In the genomic region with DNA sequence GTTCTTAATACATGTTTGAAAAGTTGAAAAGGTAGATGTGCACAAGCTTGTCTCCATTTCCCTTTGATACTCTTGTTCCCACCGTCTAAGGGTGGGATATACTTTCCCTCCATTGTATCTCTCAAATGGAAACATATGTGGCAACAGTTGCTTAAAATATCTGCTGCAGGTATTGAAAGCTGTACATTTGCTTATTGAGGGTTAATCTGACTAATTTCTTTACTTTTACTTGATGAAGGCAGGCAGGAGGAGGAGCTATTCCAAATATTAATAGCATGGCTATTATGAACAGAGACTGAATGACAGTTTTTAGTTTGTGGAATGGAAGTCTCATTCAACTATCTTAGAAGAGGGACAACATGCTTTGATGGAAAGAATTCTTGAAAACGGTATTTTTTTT, we compare ENCODE assay signal across 1 cellular context.
TF ChIP-seq lines count a peak whose summit lies in the region.

No MANE protein-coding gene starts in this region.

TF ChIP-seq in GM12878, 131 proteins besides CTCF, POLR2A, EP300 and RAD21 (continued from another document):
- TF ChIP-seq RCOR1 (conservative IDR thresholded peaks at IDR 0.05; ENCODE audit: low read depth, low read length), result no peak
- TF ChIP-seq ETV6 (conservative IDR thresholded peaks at IDR 0.05 in 1 of 2, IDR thresholded peaks at IDR 0.05 in 1 of 2; ENCODE audit: borderline replicate concordance in 1 of 2, low read depth in 1 of 2), result no peak
- TF ChIP-seq RUNX3 (IDR thresholded peaks at IDR 0.05; ENCODE audit: low read length), result peak; percentile 49
- TF ChIP-seq ZNF274 (IDR thresholded peaks at IDR 0.05; ENCODE audit: insufficient read depth, insufficient read length), result no peak
- peak; percentile 55; the same call in 1 of the 2 replicates for TF ChIP-seq MEF2A (IDR thresholded peaks at IDR 0.05; ENCODE audit: insufficient read depth, low read depth, low read length)
- no peak for TF ChIP-seq HCFC1 (IDR thresholded peaks at IDR 0.05; ENCODE audit: low read length)
- TF ChIP-seq KLF5 (IDR thresholded peaks at IDR 0.05; ENCODE audit: partially characterized antibody), result no peak
- peak; percentile 22; the same call in 1 of the 2 replicates for TF ChIP-seq JUNB (IDR thresholded peaks at IDR 0.05)
